Comparison of ENCODE assay signal across 12 cellular contexts in genomic region chr19:2252481-2253105, GRCh38. TPM values are rescaled to one million over a fixed set of nuclear protein-coding genes. Genes with fewer than 3 reads are reported as not detected.
A peak's percentile ranks its signal among the peaks of the same experiment; 100 is the strongest.
DNase-seq lines count a peak whose midpoint lies in the region; ATAC-seq and TF ChIP-seq lines count a peak whose summit lies in the region.
"Had no signal": no experiment of that assay in that cellular context is flagged by ENCODE, and none has a peak within 500 bp of the region (broad histone marks: within the 10 kb centered on the region; RNA-seq: fewer than 3 reads in every experiment).

No MANE protein-coding gene starts in this region.

- no peak for TF ChIP-seq EP300 in SK-N-SH (IDR thresholded peaks at IDR 0.05; ENCODE audit: borderline replicate concordance in 1 of 2, low read depth in 1 of 2, low read length in 1 of 2)

- no peak for TF ChIP-seq POLR2A in testis (IDR thresholded peaks at IDR 0.05)

- H3K4me1 Mint-ChIP-seq in dendritic cell treated with granulocyte-macrophage colony-stimulating factor and Interleukin-4, amounts not matched to agents 40 ng/mL and 50 ng/mL, for 4 days (ENCODE audit: low read depth) = peaks cover 37% of the 10 kb centered on the region

- peaks cover 16% of the 10 kb centered on the region for H3K36me3 Mint-ChIP-seq in dendritic cell treated with granulocyte-macrophage colony-stimulating factor and Interleukin-4, amounts not matched to agents 40 ng/mL and 50 ng/mL, for 4 days (ENCODE audit: low read depth)

- H3K4me3 ChIP-seq in SK-N-SH (ENCODE audit: low read depth in 2 of 2, low read length in 1 of 2) = no peak overlapping the region
- H3K4me3 ChIP-seq in HUES48 (ENCODE audit: low read depth, low read length) = peak overlapping the region; percentile 61; the same call in 1 of the 2 replicates
- no peak overlapping the region for H3K4me3 ChIP-seq in osteoblast (ENCODE audit: insufficient read depth, low read length)
- peak overlapping the region in 1 of 2 donors; percentile 50 for H3K4me3 ChIP-seq in testis
- H3K4me3 ChIP-seq: A549 had no signal

- H3K9me3 ChIP-seq in SK-N-SH = no peaks in the 10 kb centered on the region
- H3K9me3 ChIP-seq in HUES48 (ENCODE audit: control insufficient read depth, insufficient read depth, low read length) = no peaks in the 10 kb centered on the region
- no peaks in the 10 kb centered on the region for H3K9me3 ChIP-seq in osteoblast (ENCODE audit: low read depth, low read length)
- no peaks in the 10 kb centered on the region for H3K9me3 ChIP-seq in testis
- H3K9me3 ChIP-seq: A549 had no signal

- H3K27ac ChIP-seq in SK-N-SH (ENCODE audit: low read depth in 2 of 2, low read length in 1 of 2) = no peak overlapping the region; a peak in 1 of 4 replicates
- no peak overlapping the region for H3K27ac ChIP-seq in HUES48 (ENCODE audit: low read depth, low read length)
- no peak overlapping the region for H3K27ac ChIP-seq in osteoblast (ENCODE audit: low read depth, low read length)
- H3K27ac ChIP-seq in testis = no peak overlapping the region
- H3K27ac ChIP-seq: A549 had no signal

- peak overlapping the region; percentile 51 for H3K27ac Mint-ChIP-seq in dendritic cell treated with granulocyte-macrophage colony-stimulating factor and Interleukin-4, amounts not matched to agents 40 ng/mL and 50 ng/mL, for 4 days

- WGBS in SK-N-SH (ENCODE audit: low lambda C conversion rate) = 94% methylated on average over 23 of the region's 48 CpGs
- 3 to 7% methylated on average over 35 to 48 of the region's 48 CpGs for WGBS in testis, 2 donors

- H3K4me1 ChIP-seq in SK-N-SH (ENCODE audit: control insufficient read depth in 1 of 2, insufficient read depth in 2 of 2, low read depth in 1 of 2, low read length in 1 of 2) (peaks cover 0 to 17% of the 10 kb centered on the region in 2 experiments; a peak in 1 of 4 replicates), HUES48 (ENCODE audit: control insufficient read depth, insufficient read depth, low read length) (no peaks in the 10 kb centered on the region; the same call in 1 of the 2 replicates), osteoblast (ENCODE audit: insufficient read depth, low read length) (no peaks in the 10 kb centered on the region), testis (peaks cover 30% of the 10 kb centered on the region)
- H3K4me1 ChIP-seq: A549 had no signal

- no peak for ATAC-seq in SK-N-SH treated with all-trans-retinoic acid at 6 μM for 48 hours
- ATAC-seq in GM21723 (IDR thresholded peaks at IDR 0.05; ENCODE audit: unreplicated experiment) = no peak

- no peak overlapping the region for H3K4me2 ChIP-seq in SK-N-SH
- no peak overlapping the region for H3K4me2 ChIP-seq in osteoblast (ENCODE audit: insufficient read depth, low read length)
- H3K4me2 ChIP-seq: A549 had no signal

- CTCF ChIA-PET in SK-N-SH (lab: Yijun Ruan, JAX) = interaction anchor here (1.4 to 4.0 kb wide), 2 partner anchors 12 to 14 kb away, joined by 4 to 16 read pairs; no protein-coding TSS in a partner anchor

- H3K4me3 Mint-ChIP-seq in dendritic cell treated with granulocyte-macrophage colony-stimulating factor and Interleukin-4, amounts not matched to agents 40 ng/mL and 50 ng/mL, for 4 days = peak overlapping the region; percentile 75

- peaks cover 12% of the 10 kb centered on the region for H3F3A ChIP-seq in SK-N-SH (replicated peaks; ENCODE audit: insufficient read depth)

- no peak overlapping the region for H2AFZ ChIP-seq in SK-N-SH (ENCODE audit: low read depth)
- H2AFZ ChIP-seq in osteoblast (ENCODE audit: low read length) = no peak overlapping the region

- H3K9ac ChIP-seq in SK-N-SH (no peak overlapping the region), HUES48 (ENCODE audit: low read depth, low read length) (no peak overlapping the region)

- intact Hi-C loops in dendritic cell treated with granulocyte-macrophage colony-stimulating factor and Interleukin-4, amounts not matched to agents 40 ng/mL and 50 ng/mL, for 4 days (cut with micrococcal nuclease) = no loop called here
- intact Hi-C loops in testis (cut with DNase I; ENCODE audit: low total_unique reads) = no loop called here

- POLR2A ChIA-PET in SK-N-SH (lab: Yijun Ruan, JAX) = interaction anchor here (4.2 kb wide), 1 partner anchor 8 kb away, joined by 33 read pairs; no protein-coding TSS in a partner anchor

- no peak for TF ChIP-seq CTCF in SK-N-SH (IDR thresholded peaks at IDR 0.05)
- TF ChIP-seq CTCF in osteoblast (IDR thresholded peaks at IDR 0.05; ENCODE audit: extremely low read depth, low read depth, low read length) = no peak
- TF ChIP-seq CTCF in testis (IDR thresholded peaks at IDR 0.05) = no peak

- H3K79me2 ChIP-seq in SK-N-SH (ENCODE audit: insufficient read depth) = no peaks in the 10 kb centered on the region
- H3K79me2 ChIP-seq in osteoblast (ENCODE audit: insufficient read depth, low read length) = no peaks in the 10 kb centered on the region

- DNase-seq in SK-N-SH (peak; percentile 38), osteoblast (ENCODE audit: insufficient read length, low spot score, missing footprints) (peak; percentile 94), HUDEP-2 (lab: John Stamatoyannopoulos, UW; ENCODE audit: unreplicated experiment in 76 of 76) (no peak), testis (no peak)
- DNase-seq: NCI-H1105, T-helper 9 cell had no signal

- peaks cover 70% of the 10 kb centered on the region for H3K27me3 Mint-ChIP-seq in dendritic cell treated with granulocyte-macrophage colony-stimulating factor and Interleukin-4, amounts not matched to agents 40 ng/mL and 50 ng/mL, for 4 days

- H3K36me3 ChIP-seq in SK-N-SH (replicated peaks in 1 of 2; ENCODE audit: control insufficient read depth in 1 of 2, insufficient read depth in 2 of 2, low read length in 1 of 2) (peaks cover 0 to 27% of the 10 kb centered on the region in 2 experiments), HUES48 (ENCODE audit: control insufficient read depth, insufficient read depth, low read length) (peaks cover 8% of the 10 kb centered on the region; the same call in 1 of the 2 replicates), osteoblast (ENCODE audit: insufficient read depth, low read length) (no peaks in the 10 kb centered on the region), testis (ENCODE audit: low read depth, missing control alignments) (no peaks in the 10 kb centered on the region)

- H3K9me3 Mint-ChIP-seq in dendritic cell treated with granulocyte-macrophage colony-stimulating factor and Interleukin-4, amounts not matched to agents 40 ng/mL and 50 ng/mL, for 4 days = no peaks in the 10 kb centered on the region

- H4K20me1 ChIP-seq in SK-N-SH (ENCODE audit: insufficient read depth) (no peaks in the 10 kb centered on the region), osteoblast (ENCODE audit: insufficient read depth, low read length) (peaks cover 16% of the 10 kb centered on the region)

- H3K27me3 ChIP-seq in SK-N-SH (ENCODE audit: insufficient read depth) (no peaks in the 10 kb centered on the region), HUES48 (ENCODE audit: control insufficient read depth, insufficient read depth, low read length) (peaks cover 42% of the 10 kb centered on the region), osteoblast (ENCODE audit: insufficient read depth, low read length) (peaks cover 47% of the 10 kb centered on the region), testis (no peaks in the 10 kb centered on the region)

- no peak for TF ChIP-seq RAD21 in SK-N-SH (IDR thresholded peaks at IDR 0.05; ENCODE audit: low read length)

- no peaks in the 10 kb centered on the region for H3K9me2 ChIP-seq in SK-N-SH

TF ChIP-seq in SK-N-SH, 30 proteins besides CTCF, POLR2A, EP300 and RAD21 (continues in another document):
- TF ChIP-seq MAX (IDR thresholded peaks at IDR 0.05; ENCODE audit: low read depth) = no peak
- no peak for TF ChIP-seq MEF2A (IDR thresholded peaks at IDR 0.05; ENCODE audit: borderline replicate concordance, low read depth)
- TF ChIP-seq RXRA (IDR thresholded peaks at IDR 0.05; ENCODE audit: borderline replicate concordance, low read depth) = no peak

TF ChIP-seq in SK-N-SH treated with all-trans-retinoic acid at 6 μM for 48 hours, 23 proteins besides CTCF, POLR2A, EP300 and RAD21 (continues in another document):
- no peak for TF ChIP-seq TOX (CRISPR knock-in tag; IDR thresholded peaks at IDR 0.05; ENCODE audit: borderline replicate concordance)
- TF ChIP-seq RARB (CRISPR knock-in tag; IDR thresholded peaks at IDR 0.05) = no peak
- no peak for TF ChIP-seq PPARA (CRISPR knock-in tag; IDR thresholded peaks at IDR 0.05; ENCODE audit: borderline replicate concordance)
- no peak for TF ChIP-seq ZNF70 (CRISPR knock-in tag; IDR thresholded peaks at IDR 0.05)
- no peak for TF ChIP-seq ESRRG (CRISPR knock-in tag; IDR thresholded peaks at IDR 0.05)
- no peak for TF ChIP-seq ZFP3 (CRISPR knock-in tag; IDR thresholded peaks at IDR 0.05)
- TF ChIP-seq SNAI2 (CRISPR knock-in tag; IDR thresholded peaks at IDR 0.05) = no peak

RNA-seq across cellular contexts. Expression of gene AMH, which starts 3.5 kb away (rescaled TPM):
- polyA plus RNA-seq in SK-N-SH (2012; rRNA removed) = 16.0 and 18.1 TPM in 2 replicates
- 1.4 and 2.7 TPM in 2 replicates for polyA plus RNA-seq in SK-N-SH (2012; cell fraction: cytosol; rRNA removed)
- polyA plus RNA-seq in SK-N-SH (2012; cell fraction: nucleus; rRNA removed) = 255 and 564 TPM in 2 replicates
- total RNA-seq in osteoblast = under 0.01 and 0.29 TPM in 2 replicates
- 100 to 1,000 TPM; 180 to 268 TPM for total RNA-seq in testis
- polyA plus RNA-seq in testis (ENCODE audit: insufficient read depth, low read depth, low replicate concordance) = 50.8 TPM

RNA-seq across cellular contexts. Expression of gene JSRP1, which starts 3.6 kb away (rescaled TPM):
- polyA plus RNA-seq in SK-N-SH (2012; rRNA removed) (0.76 and 0.88 TPM in 2 replicates), testis (ENCODE audit: insufficient read depth, low read depth, low replicate concordance) (4.6 TPM)
- polyA plus RNA-seq in SK-N-SH (2012; cell fraction: cytosol; rRNA removed) = 0.58 and 0.66 TPM in 2 replicates
- polyA plus RNA-seq in SK-N-SH (2012; cell fraction: nucleus; rRNA removed) = 0.75 and 1.8 TPM in 2 replicates
- total RNA-seq in osteoblast (0.72 TPM in 1 of 2 replicates, not detected in the other), testis (1 to 10 TPM; 2.2 to 2.6 TPM)
- total RNA-seq: posterior vena cava had no signal

RNA-seq across cellular contexts. Expression of gene SF3A2, which starts 16.0 kb away (rescaled TPM):
- polyA plus RNA-seq in SK-N-SH (2012; rRNA removed) = 35.0 and 55.8 TPM in 2 replicates
- polyA plus RNA-seq in SK-N-SH (2012; cell fraction: cytosol; rRNA removed) = 18.7 and 29.3 TPM in 2 replicates
- 271 and 351 TPM in 2 replicates for polyA plus RNA-seq in SK-N-SH (2012; cell fraction: nucleus; rRNA removed)
- 27.1 and 27.9 TPM in 2 replicates for total RNA-seq in osteoblast
- 100 to 1,000 TPM; 102 to 122 TPM for total RNA-seq in testis
- 117 TPM for polyA plus RNA-seq in testis (ENCODE audit: insufficient read depth, low read depth, low replicate concordance)

RNA-seq across cellular contexts. Expression of gene PLEKHJ1, which starts 16.5 kb away (rescaled TPM):
- polyA plus RNA-seq in SK-N-SH (2012; rRNA removed) (128 and 151 TPM in 2 replicates), testis (ENCODE audit: insufficient read depth, low read depth, low replicate concordance) (111 TPM)
- polyA plus RNA-seq in SK-N-SH (2012; cell fraction: cytosol; rRNA removed) = 82.0 and 106 TPM in 2 replicates
- 251 and 261 TPM in 2 replicates for polyA plus RNA-seq in SK-N-SH (2012; cell fraction: nucleus; rRNA removed)
- total RNA-seq in osteoblast (32.1 and 43.4 TPM in 2 replicates), testis (100 to 1,000 TPM; 126 to 153 TPM)

RNA-seq across cellular contexts. Expression of gene PEAK3, which starts 29.4 kb away (rescaled TPM):
- polyA plus RNA-seq in SK-N-SH (2012; rRNA removed) (not detected in 2 replicates), testis (ENCODE audit: insufficient read depth, low read depth, low replicate concordance) (0.16 TPM)
- polyA plus RNA-seq in SK-N-SH (2012; cell fraction: cytosol; rRNA removed) = not detected in 2 replicates
- not detected in 2 replicates for polyA plus RNA-seq in SK-N-SH (2012; cell fraction: nucleus; rRNA removed)
- total RNA-seq in osteoblast (under 0.01 TPM in 1 of 2 replicates, not detected in the other), testis (under 1 TPM; 0.37 to 0.55 TPM)
- polyA plus RNA-seq: A549 had no signal

Comparison
In these comparisons a context has a peak if more than half of its experiments do, and no peak if none do; other contexts are left out.
1. DNase-seq: peak in SK-N-SH (single experiment) and osteoblast (single experiment); none in HUDEP-2 (0 of 76) and testis (single experiment).
2. RNA of gene AMH, which starts 3.5 kb away (total RNA-seq): 180 to 268 TPM in testis; under 0.01 to 0.29 TPM in osteoblast; every median in the first group is over 100 times any median in the second.